ENCODE assay signal across 3 cellular contexts in genomic region chrX:109049903-109050302, GRCh38.
TF ChIP-seq lines count a peak whose summit lies in the region.

No MANE protein-coding gene starts in this region.

TF ChIP-seq in SK-N-SH, 30 proteins besides CTCF, POLR2A, EP300 and RAD21 (continued from another document):
- TF ChIP-seq PBX3 (IDR thresholded peaks at IDR 0.05) (no peak), MAX (IDR thresholded peaks at IDR 0.05; ENCODE audit: low read depth) (no peak), POLR2AphosphoS5 (IDR thresholded peaks at IDR 0.05; ENCODE audit: low read depth, low read length) (no peak), CHD2 (IDR thresholded peaks at IDR 0.05; ENCODE audit: low read length, partially characterized antibody) (no peak), TCF12 (IDR thresholded peaks at IDR 0.05) (no peak), IRF3 (IDR thresholded peaks at IDR 0.05; ENCODE audit: low read depth, low read length) (no peak), EZH2phosphoT487 (IDR thresholded peaks at IDR 0.05; ENCODE audit: borderline replicate concordance, low read depth) (no peak), TAF1 (IDR thresholded peaks at IDR 0.05; ENCODE audit: borderline replicate concordance, low read depth, low read length) (no peak), NRF1 (IDR thresholded peaks at IDR 0.05; ENCODE audit: low read depth, low read length) (no peak), RCOR1 (IDR thresholded peaks at IDR 0.05; ENCODE audit: low read length) (no peak), GATA2 (CRISPR knock-in tag; IDR thresholded peaks at IDR 0.05) (no peak), GABPA (IDR thresholded peaks at IDR 0.05; ENCODE audit: low read depth) (no peak), FOXJ3 (CRISPR knock-in tag; IDR thresholded peaks at IDR 0.05) (no peak), TEAD4 (IDR thresholded peaks at IDR 0.05; ENCODE audit: borderline replicate concordance, insufficient read depth) (no peak), REST (IDR thresholded peaks at IDR 0.05; ENCODE audit: low read depth, low read length) (no peak)
TF ChIP-seq in SK-N-SH: peak in this region for 0.

TF ChIP-seq in SK-N-SH treated with all-trans-retinoic acid at 6 μM for 48 hours, 23 proteins besides CTCF, POLR2A, EP300 and RAD21 (continued from another document):
- TF ChIP-seq CSRNP3 (CRISPR knock-in tag; IDR thresholded peaks at IDR 0.05): no peak
- no peak for TF ChIP-seq CSDC2 (CRISPR knock-in tag; IDR thresholded peaks at IDR 0.05)
- no peak for TF ChIP-seq ARNTL (CRISPR knock-in tag; IDR thresholded peaks at IDR 0.05; ENCODE audit: borderline replicate concordance, low read depth)
- TF ChIP-seq PPARA (CRISPR knock-in tag; IDR thresholded peaks at IDR 0.05; ENCODE audit: borderline replicate concordance): no peak
- no peak for TF ChIP-seq ZNF565 (CRISPR knock-in tag; conservative IDR thresholded peaks at IDR 0.05; ENCODE audit: low read depth)
- no peak for TF ChIP-seq BACH2 (CRISPR knock-in tag; IDR thresholded peaks at IDR 0.05; ENCODE audit: borderline replicate concordance)
- TF ChIP-seq ZC3H10 (CRISPR knock-in tag; IDR thresholded peaks at IDR 0.05): no peak
- TF ChIP-seq GLIS3 (CRISPR knock-in tag; IDR thresholded peaks at IDR 0.05): no peak
- TF ChIP-seq ZNF70 (CRISPR knock-in tag; IDR thresholded peaks at IDR 0.05): no peak
- TF ChIP-seq RARB (CRISPR knock-in tag; IDR thresholded peaks at IDR 0.05): no peak

TF ChIP-seq in WTC11, 78 proteins besides CTCF, POLR2A, EP300 and RAD21 (continued from another document):
- TF ChIP-seq AR (CRISPR knock-in tag; IDR thresholded peaks at IDR 0.05) (no peak), ZMAT4 (CRISPR knock-in tag; IDR thresholded peaks at IDR 0.05) (no peak), ELF4 (CRISPR knock-in tag; IDR thresholded peaks at IDR 0.05; ENCODE audit: low read depth) (no peak), MXD4 (CRISPR knock-in tag; IDR thresholded peaks at IDR 0.05; ENCODE audit: borderline replicate concordance) (no peak), HMGA2 (CRISPR knock-in tag; IDR thresholded peaks at IDR 0.05) (no peak), GABPB1 (CRISPR knock-in tag; IDR thresholded peaks at IDR 0.05) (no peak), ZNF281 (CRISPR knock-in tag; IDR thresholded peaks at IDR 0.05) (no peak)
TF ChIP-seq in WTC11: peak in this region for 0.
